In the genomic region with DNA sequence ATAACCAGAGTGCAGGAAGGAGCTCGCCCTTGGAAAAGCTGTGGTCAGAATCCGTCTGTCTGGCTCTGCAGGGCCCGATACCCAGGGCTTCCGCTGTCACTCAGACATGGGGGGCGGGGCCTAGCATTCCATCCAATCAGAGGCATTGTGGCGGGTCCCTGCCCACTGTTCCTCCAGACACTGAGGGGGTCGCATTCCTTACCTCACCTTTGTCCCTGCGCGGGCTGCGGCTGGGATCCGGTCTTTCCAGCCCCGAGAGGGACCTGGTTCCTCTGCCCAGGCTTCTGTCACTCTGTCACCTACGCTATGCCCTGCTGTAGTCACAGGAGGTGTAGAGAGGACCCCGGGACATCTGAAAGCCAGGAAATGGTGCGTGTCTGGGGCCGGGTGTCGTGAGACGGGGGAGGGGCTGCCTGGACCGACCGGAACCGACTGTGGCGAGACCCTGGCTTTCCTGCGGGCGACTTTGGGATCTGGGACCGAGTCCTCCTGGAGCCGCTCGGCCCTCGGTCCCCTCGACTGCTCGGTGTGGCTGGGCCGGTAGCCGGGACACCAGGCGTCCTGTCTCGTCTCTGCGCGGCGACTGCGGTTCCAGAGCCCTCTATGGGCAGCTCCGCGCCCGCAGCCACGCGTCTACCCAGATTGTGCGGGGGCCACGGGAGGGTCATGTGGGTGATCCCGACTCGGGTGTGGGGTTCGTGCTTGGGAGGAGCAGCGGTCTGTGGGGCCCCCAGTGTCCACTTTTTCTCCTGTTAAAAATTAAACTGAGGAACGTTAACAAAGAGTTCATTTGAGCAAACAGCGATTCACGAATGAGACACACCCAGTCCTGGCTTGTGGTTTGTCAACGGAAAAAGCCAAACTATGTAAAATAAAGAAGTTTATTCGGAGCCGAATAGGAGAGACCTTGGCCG, we compare ENCODE assay signal across 8 cellular contexts. TPM values are rescaled to one million over a fixed set of nuclear protein-coding genes. Genes with fewer than 3 reads are reported as not detected.
DNase-seq lines count a peak whose midpoint lies in the region; ATAC-seq and TF ChIP-seq lines count a peak whose summit lies in the region.

A gene (plus strand): TSS at position 165 of the 914 bp plus-strand sequence. CDS start 142 bp downstream, at position 307.

- no peaks in the 10 kb centered on the region for H3F3A ChIP-seq in OCI-LY1 (ENCODE audit: insufficient read depth, low read length)

- DNase-seq in CD1c-positive myeloid dendritic cell (ENCODE audit: extremely low spot score) (peak; percentile 55), activated T-cell treated with anti-CD3 and anti-CD28 coated beads for 48 hours (ENCODE audit: low read depth) (peak; percentile 60), mucosa of gallbladder (ENCODE audit: low spot score) (peak; percentile 93)
- DNase-seq in stimulated activated CD8-positive, alpha-beta memory T cell treated with anti-CD3 and anti-CD28 coated beads, Interleukin-2, amount 100 ng/mL, for 1 hour (ENCODE audit: low read depth in 2 of 2), result peak; percentile 29 to 45

- peak; percentile 17; the same call in 1 of the 2 replicates for TF ChIP-seq CTCF in OCI-LY1 (IDR thresholded peaks at IDR 0.05; ENCODE audit: low read length)

- no peaks in the 10 kb centered on the region for H3K27me3 ChIP-seq in OCI-LY1 (ENCODE audit: insufficient read depth, low read length)

- H2AFZ ChIP-seq in OCI-LY1 (ENCODE audit: low read length), result no peak within 1 kb of the TSS

- peak within 1 kb of the TSS; percentile 66 for H3K4me2 ChIP-seq in OCI-LY1 (ENCODE audit: low read length)

- ATAC-seq in HG02571 (IDR thresholded peaks at IDR 0.05; ENCODE audit: unreplicated experiment), result peak; percentile 54
- ATAC-seq in esophagus mucosa, result peak; percentile 68
- no peak for ATAC-seq in GM18511 (IDR thresholded peaks at IDR 0.05; ENCODE audit: unreplicated experiment)

- peak within 1 kb of the TSS; percentile 68 for H3K4me3 ChIP-seq in OCI-LY1 (ENCODE audit: low read depth, low read length, poor library complexity, severe bottlenecking)

- H3K9me3 ChIP-seq in OCI-LY1 (ENCODE audit: low read length), result no peaks in the 10 kb centered on the region

- no peaks in the 10 kb centered on the region for H4K20me1 ChIP-seq in OCI-LY1 (ENCODE audit: insufficient read depth, low read length)

- H3K9me2 ChIP-seq in OCI-LY1 (ENCODE audit: low read depth, low read length), result no peaks in the 10 kb centered on the region

- H3K27ac ChIP-seq in OCI-LY1 (ENCODE audit: low read depth, low read length, poor library complexity, severe bottlenecking), result no peak within 1 kb of the TSS

- H3K4me1 ChIP-seq in OCI-LY1 (ENCODE audit: insufficient read depth, low read length, severe bottlenecking), result peaks cover 6% of the 10 kb centered on the region

- H3K79me2 ChIP-seq in OCI-LY1 (ENCODE audit: insufficient read depth, low read length), result no peaks in the 10 kb centered on the region

- peak within 1 kb of the TSS; percentile 62 for H3K9ac ChIP-seq in OCI-LY1 (ENCODE audit: low read length)

- no peaks in the 10 kb centered on the region; the same call in 1 of the 2 replicates for H3K36me3 ChIP-seq in OCI-LY1 (ENCODE audit: insufficient read depth, low read length)

RNA-seq across cellular contexts. Expression of the gene that starts here (rescaled TPM):
- total RNA-seq in esophagus mucosa, result 0.64 TPM
- total RNA-seq in mucosa of gallbladder, result 25.5 TPM

Comparison
In these comparisons a context has a peak if more than half of its experiments do, and no peak if none do; other contexts are left out.
1. RNA of the gene that starts here (total RNA-seq): 25.5 TPM in mucosa of gallbladder (single experiment); 0.64 TPM in esophagus mucosa (single experiment); every median in the first group is over 10 times any median in the second.
2. Peak in ATAC-seq in esophagus mucosa; RNA of the gene not detected or under 1 TPM.
3. DNase-seq: peak in every context shown above with its lines; median percentile 93 in mucosa of gallbladder; 60 in activated T-cell treated with anti-CD3 and anti-CD28 coated beads for 48 hours; 55 in CD1c-positive myeloid dendritic cell; 37 in stimulated activated CD8-positive, alpha-beta memory T cell treated with anti-CD3 and anti-CD28 coated beads, Interleukin-2, amount 100 ng/mL, for 1 hour.